Comparison of ENCODE assay signal across 1 cellular context in genomic region chr14:100203962-100204834, GRCh38.
TF ChIP-seq lines count a peak whose summit lies in the region.

No MANE protein-coding gene starts in this region.

TF ChIP-seq in HepG2, 621 proteins besides CTCF, POLR2A, EP300 and RAD21 (continued from another document):
- TF ChIP-seq, protein P1, sequence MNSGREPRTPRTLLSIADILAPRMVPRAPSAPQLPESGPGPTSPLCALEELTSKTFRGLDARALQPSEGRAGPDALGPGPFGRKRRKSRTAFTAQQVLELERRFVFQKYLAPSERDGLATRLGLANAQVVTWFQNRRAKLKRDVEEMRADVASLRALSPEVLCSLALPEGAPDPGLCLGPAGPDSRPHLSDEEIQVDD (CRISPR knock-in tag; IDR thresholded peaks at IDR 0.05; ENCODE audit: borderline replicate concordance), result no peak
- peak; percentile 69 for TF ChIP-seq TCF7 (IDR thresholded peaks at IDR 0.05; ENCODE audit: low read depth)
- TF ChIP-seq KDM5A (IDR thresholded peaks at IDR 0.05; ENCODE audit: borderline replicate concordance, low read length), result no peak
- TF ChIP-seq PRPF4 (IDR thresholded peaks at IDR 0.05; ENCODE audit: low read depth, low read length, poor library complexity, severe bottlenecking), result no peak
- TF ChIP-seq TP53 (CRISPR knock-in tag; conservative IDR thresholded peaks at IDR 0.05), result no peak
- TF ChIP-seq, protein P2, sequence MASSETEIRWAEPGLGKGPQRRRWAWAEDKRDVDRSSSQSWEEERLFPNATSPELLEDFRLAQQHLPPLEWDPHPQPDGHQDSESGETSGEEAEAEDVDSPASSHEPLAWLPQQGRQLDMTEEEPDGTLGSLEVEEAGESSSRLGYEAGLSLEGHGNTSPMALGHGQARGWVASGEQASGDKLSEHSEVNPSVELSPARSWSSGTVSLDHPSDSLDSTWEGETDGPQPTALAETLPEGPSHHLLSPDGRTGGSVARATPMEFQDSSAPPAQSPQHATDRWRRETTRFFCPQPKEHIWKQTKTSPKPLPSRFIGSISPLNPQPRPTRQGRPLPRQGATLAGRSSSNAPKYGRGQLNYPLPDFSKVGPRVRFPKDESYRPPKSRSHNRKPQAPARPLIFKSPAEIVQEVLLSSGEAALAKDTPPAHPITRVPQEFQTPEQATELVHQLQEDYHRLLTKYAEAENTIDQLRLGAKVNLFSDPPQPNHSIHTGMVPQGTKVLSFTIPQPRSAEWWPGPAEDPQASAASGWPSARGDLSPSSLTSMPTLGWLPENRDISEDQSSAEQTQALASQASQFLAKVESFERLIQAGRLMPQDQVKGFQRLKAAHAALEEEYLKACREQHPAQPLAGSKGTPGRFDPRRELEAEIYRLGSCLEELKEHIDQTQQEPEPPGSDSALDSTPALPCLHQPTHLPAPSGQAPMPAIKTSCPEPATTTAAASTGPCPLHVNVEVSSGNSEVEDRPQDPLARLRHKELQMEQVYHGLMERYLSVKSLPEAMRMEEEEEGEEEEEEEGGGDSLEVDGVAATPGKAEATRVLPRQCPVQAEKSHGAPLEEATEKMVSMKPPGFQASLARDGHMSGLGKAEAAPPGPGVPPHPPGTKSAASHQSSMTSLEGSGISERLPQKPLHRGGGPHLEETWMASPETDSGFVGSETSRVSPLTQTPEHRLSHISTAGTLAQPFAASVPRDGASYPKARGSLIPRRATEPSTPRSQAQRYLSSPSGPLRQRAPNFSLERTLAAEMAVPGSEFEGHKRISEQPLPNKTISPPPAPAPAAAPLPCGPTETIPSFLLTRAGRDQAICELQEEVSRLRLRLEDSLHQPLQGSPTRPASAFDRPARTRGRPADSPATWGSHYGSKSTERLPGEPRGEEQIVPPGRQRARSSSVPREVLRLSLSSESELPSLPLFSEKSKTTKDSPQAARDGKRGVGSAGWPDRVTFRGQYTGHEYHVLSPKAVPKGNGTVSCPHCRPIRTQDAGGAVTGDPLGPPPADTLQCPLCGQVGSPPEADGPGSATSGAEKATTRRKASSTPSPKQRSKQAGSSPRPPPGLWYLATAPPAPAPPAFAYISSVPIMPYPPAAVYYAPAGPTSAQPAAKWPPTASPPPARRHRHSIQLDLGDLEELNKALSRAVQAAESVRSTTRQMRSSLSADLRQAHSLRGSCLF (CRISPR knock-in tag; IDR thresholded peaks at IDR 0.05; ENCODE audit: borderline replicate concordance), result no peak
- no peak for TF ChIP-seq KDM5B (CRISPR knock-in tag; IDR thresholded peaks at IDR 0.05; ENCODE audit: borderline replicate concordance)
- peak; percentile 66; the same call in 1 of the 2 replicates for TF ChIP-seq YEATS2 (CRISPR knock-in tag; IDR thresholded peaks at IDR 0.05; ENCODE audit: borderline replicate concordance)
- no peak for TF ChIP-seq ZBTB37 (CRISPR knock-in tag; IDR thresholded peaks at IDR 0.05)
- no peak for TF ChIP-seq ZNF367 (CRISPR knock-in tag; IDR thresholded peaks at IDR 0.05; ENCODE audit: borderline replicate concordance)
- peak; percentile 45; the same call in 1 of the 2 replicates for TF ChIP-seq ZNF629 (CRISPR knock-in tag; conservative IDR thresholded peaks at IDR 0.05)
- TF ChIP-seq, protein P3, sequence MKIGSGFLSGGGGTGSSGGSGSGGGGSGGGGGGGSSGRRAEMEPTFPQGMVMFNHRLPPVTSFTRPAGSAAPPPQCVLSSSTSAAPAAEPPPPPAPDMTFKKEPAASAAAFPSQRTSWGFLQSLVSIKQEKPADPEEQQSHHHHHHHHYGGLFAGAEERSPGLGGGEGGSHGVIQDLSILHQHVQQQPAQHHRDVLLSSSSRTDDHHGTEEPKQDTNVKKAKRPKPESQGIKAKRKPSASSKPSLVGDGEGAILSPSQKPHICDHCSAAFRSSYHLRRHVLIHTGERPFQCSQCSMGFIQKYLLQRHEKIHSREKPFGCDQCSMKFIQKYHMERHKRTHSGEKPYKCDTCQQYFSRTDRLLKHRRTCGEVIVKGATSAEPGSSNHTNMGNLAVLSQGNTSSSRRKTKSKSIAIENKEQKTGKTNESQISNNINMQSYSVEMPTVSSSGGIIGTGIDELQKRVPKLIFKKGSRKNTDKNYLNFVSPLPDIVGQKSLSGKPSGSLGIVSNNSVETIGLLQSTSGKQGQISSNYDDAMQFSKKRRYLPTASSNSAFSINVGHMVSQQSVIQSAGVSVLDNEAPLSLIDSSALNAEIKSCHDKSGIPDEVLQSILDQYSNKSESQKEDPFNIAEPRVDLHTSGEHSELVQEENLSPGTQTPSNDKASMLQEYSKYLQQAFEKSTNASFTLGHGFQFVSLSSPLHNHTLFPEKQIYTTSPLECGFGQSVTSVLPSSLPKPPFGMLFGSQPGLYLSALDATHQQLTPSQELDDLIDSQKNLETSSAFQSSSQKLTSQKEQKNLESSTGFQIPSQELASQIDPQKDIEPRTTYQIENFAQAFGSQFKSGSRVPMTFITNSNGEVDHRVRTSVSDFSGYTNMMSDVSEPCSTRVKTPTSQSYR (CRISPR knock-in tag; IDR thresholded peaks at IDR 0.05; ENCODE audit: borderline replicate concordance), result no peak
- TF ChIP-seq, protein P4, sequence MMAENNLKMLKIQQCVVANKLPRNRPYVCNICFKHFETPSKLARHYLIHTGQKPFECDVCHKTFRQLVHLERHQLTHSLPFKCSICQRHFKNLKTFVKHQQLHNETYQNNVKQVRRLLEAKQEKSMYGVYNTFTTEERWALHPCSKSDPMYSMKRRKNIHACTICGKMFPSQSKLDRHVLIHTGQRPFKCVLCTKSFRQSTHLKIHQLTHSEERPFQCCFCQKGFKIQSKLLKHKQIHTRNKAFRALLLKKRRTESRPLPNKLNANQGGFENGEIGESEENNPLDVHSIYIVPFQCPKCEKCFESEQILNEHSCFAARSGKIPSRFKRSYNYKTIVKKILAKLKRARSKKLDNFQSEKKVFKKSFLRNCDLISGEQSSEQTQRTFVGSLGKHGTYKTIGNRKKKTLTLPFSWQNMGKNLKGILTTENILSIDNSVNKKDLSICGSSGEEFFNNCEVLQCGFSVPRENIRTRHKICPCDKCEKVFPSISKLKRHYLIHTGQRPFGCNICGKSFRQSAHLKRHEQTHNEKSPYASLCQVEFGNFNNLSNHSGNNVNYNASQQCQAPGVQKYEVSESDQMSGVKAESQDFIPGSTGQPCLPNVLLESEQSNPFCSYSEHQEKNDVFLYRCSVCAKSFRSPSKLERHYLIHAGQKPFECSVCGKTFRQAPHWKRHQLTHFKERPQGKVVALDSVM (CRISPR knock-in tag; IDR thresholded peaks at IDR 0.05), result peak; percentile 86
- TF ChIP-seq NCOR1 (IDR thresholded peaks at IDR 0.05; ENCODE audit: borderline replicate concordance, low read length), result peak; percentile 46; the same call in 1 of the 2 replicates
- no peak for TF ChIP-seq CREB1 (IDR thresholded peaks at IDR 0.05)
- TF ChIP-seq CREB1 (CRISPR knock-in tag; IDR thresholded peaks at IDR 0.05), result peak; percentile 73
- no peak for TF ChIP-seq ZNF75D (CRISPR knock-in tag; IDR thresholded peaks at IDR 0.05; ENCODE audit: borderline replicate concordance)
- TF ChIP-seq SRSF1 (optimal IDR thresholded peaks at IDR 0.05; ENCODE audit: low read depth, low read length), result no peak
- TF ChIP-seq KLF11 (CRISPR knock-in tag; IDR thresholded peaks at IDR 0.05), result no peak
- TF ChIP-seq RBM39 (IDR thresholded peaks at IDR 0.05; ENCODE audit: low read depth, low read length, poor library complexity, severe bottlenecking), result no peak
- peak; percentile 65 for TF ChIP-seq CREM (IDR thresholded peaks at IDR 0.05)
- no peak for TF ChIP-seq CREM (CRISPR knock-in tag; IDR thresholded peaks at IDR 0.05)
- no peak for TF ChIP-seq ZSCAN5A (CRISPR knock-in tag; IDR thresholded peaks at IDR 0.05; ENCODE audit: borderline replicate concordance)
- TF ChIP-seq ZNF317 (CRISPR knock-in tag; IDR thresholded peaks at IDR 0.05), result 0 out of 2 replicates have a peak, but pooled peaks have one; percentile 59
- TF ChIP-seq, protein P5, sequence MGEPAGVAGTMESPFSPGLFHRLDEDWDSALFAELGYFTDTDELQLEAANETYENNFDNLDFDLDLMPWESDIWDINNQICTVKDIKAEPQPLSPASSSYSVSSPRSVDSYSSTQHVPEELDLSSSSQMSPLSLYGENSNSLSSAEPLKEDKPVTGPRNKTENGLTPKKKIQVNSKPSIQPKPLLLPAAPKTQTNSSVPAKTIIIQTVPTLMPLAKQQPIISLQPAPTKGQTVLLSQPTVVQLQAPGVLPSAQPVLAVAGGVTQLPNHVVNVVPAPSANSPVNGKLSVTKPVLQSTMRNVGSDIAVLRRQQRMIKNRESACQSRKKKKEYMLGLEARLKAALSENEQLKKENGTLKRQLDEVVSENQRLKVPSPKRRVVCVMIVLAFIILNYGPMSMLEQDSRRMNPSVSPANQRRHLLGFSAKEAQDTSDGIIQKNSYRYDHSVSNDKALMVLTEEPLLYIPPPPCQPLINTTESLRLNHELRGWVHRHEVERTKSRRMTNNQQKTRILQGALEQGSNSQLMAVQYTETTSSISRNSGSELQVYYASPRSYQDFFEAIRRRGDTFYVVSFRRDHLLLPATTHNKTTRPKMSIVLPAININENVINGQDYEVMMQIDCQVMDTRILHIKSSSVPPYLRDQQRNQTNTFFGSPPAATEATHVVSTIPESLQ (CRISPR knock-in tag; conservative IDR thresholded peaks at IDR 0.05), result no peak
- TF ChIP-seq STAG1 (CRISPR knock-in tag; IDR thresholded peaks at IDR 0.05), result no peak
- no peak for TF ChIP-seq ZNF562 (CRISPR knock-in tag; IDR thresholded peaks at IDR 0.05; ENCODE audit: borderline replicate concordance)
- TF ChIP-seq ZNF510 (CRISPR knock-in tag; IDR thresholded peaks at IDR 0.05; ENCODE audit: low read depth), result no peak
- TF ChIP-seq FOXM1 (CRISPR knock-in tag; IDR thresholded peaks at IDR 0.05), result no peak
- TF ChIP-seq SOX6 (IDR thresholded peaks at IDR 0.05), result no peak
- TF ChIP-seq SOX6 (CRISPR knock-in tag; IDR thresholded peaks at IDR 0.05), result peak; percentile 86
- no peak for TF ChIP-seq GPN1 (CRISPR knock-in tag; IDR thresholded peaks at IDR 0.05; ENCODE audit: borderline replicate concordance)
- TF ChIP-seq FOXK2 (IDR thresholded peaks at IDR 0.05), result no peak
- TF ChIP-seq MZF1 (CRISPR knock-in tag; IDR thresholded peaks at IDR 0.05; ENCODE audit: borderline replicate concordance), result no peak
- no peak for TF ChIP-seq MTF1 (CRISPR knock-in tag; IDR thresholded peaks at IDR 0.05)
- peak; percentile 83 for TF ChIP-seq MED1 (CRISPR knock-in tag; IDR thresholded peaks at IDR 0.05)
- TF ChIP-seq ZNF740 (CRISPR knock-in tag; IDR thresholded peaks at IDR 0.05), result no peak
- TF ChIP-seq ZNF644 (CRISPR knock-in tag; IDR thresholded peaks at IDR 0.05; ENCODE audit: low read depth), result peak; percentile 49; the same call in 1 of the 2 replicates
- TF ChIP-seq ZBTB20 (CRISPR knock-in tag; IDR thresholded peaks at IDR 0.05; ENCODE audit: borderline replicate concordance, low read depth), result peak; percentile 66; the same call in 1 of the 2 replicates
- peak; percentile 35 for TF ChIP-seq PITX1 (CRISPR knock-in tag; IDR thresholded peaks at IDR 0.05)
- TF ChIP-seq ZSCAN21 (CRISPR knock-in tag; IDR thresholded peaks at IDR 0.05; ENCODE audit: borderline replicate concordance), result no peak
- TF ChIP-seq KLF13 (CRISPR knock-in tag; IDR thresholded peaks at IDR 0.05), result no peak
- TF ChIP-seq MTA3 (CRISPR knock-in tag; IDR thresholded peaks at IDR 0.05), result no peak
- no peak for TF ChIP-seq TRIM24 (CRISPR knock-in tag; IDR thresholded peaks at IDR 0.05)
- peak; percentile 69 for TF ChIP-seq MLX (CRISPR knock-in tag; IDR thresholded peaks at IDR 0.05)
